9 cellular contexts compared by ENCODE assay signal in genomic region chrX:12978205-12979010, GRCh38. TPM values are rescaled to one million over a fixed set of nuclear protein-coding genes. Genes with fewer than 3 reads are reported as not detected.
DNase-seq lines count a peak whose midpoint lies in the region; ATAC-seq lines count a peak whose summit lies in the region.
"Had no signal": no experiment of that assay in that cellular context is flagged by ENCODE, and none has a peak within 500 bp of the region (broad histone marks: within the 10 kb centered on the region; RNA-seq: fewer than 3 reads in every experiment).

No MANE protein-coding gene starts in this region.

- peaks cover 18% of the 10 kb centered on the region for H3K27me3 Mint-ChIP-seq in IgD-negative memory B cell

- H3K27ac ChIP-seq in caudate nucleus (ENCODE audit: low read depth, low read length): peak overlapping the region; percentile 18
- H3K27ac ChIP-seq: VCaP had no signal

- H3K4me3 Mint-ChIP-seq in IgD-negative memory B cell: peak overlapping the region; percentile 97 to 98 (median 98)

- peaks cover 30 to 57% (median 46%) of the 10 kb centered on the region in 3 donors for H3K4me1 Mint-ChIP-seq in IgD-negative memory B cell

- ATAC-seq in GM21390 (IDR thresholded peaks at IDR 0.05; ENCODE audit: unreplicated experiment) (peak; percentile 48), left lobe of liver (peak; percentile 8)

- H3K9me3 Mint-ChIP-seq in IgD-negative memory B cell: peaks cover 0 to 6% (median 0%) of the 10 kb centered on the region in 3 donors

- DNase-seq in Daoy (ENCODE audit: low read depth) (peak; percentile 68), UCSD-AML1 (lab: John Stamatoyannopoulos, UW; ENCODE audit: unreplicated experiment) (peak; percentile 57), caudate nucleus (lab: John Stamatoyannopoulos, UW) (peak in 23 of 61 donors; percentile 1 to 50 (median 7)), left lobe of liver (ENCODE audit: low spot score) (no peak), HuH-7.5 (ENCODE audit: low spot score) (no peak)
- peak; percentile 56 for DNase-seq in stimulated activated naive CD4-positive, alpha-beta T cell treated with Interleukin-2 at 50 U/mL for 16 hours (lab: John Stamatoyannopoulos, UW)

- peak overlapping the region; percentile 96 to 98 (median 97) for H3K27ac Mint-ChIP-seq in IgD-negative memory B cell

- H3K36me3 Mint-ChIP-seq in IgD-negative memory B cell: peaks cover 15% of the 10 kb centered on the region

RNA-seq across cellular contexts. Expression of gene TMSB4X, which starts 3.5 kb away (rescaled TPM):
- total RNA-seq in Daoy (2014; rRNA removed; shearing (Covaris generic)): 2,195 and 2,514 TPM in 2 replicates
- polyA plus RNA-seq in IgD-negative memory B cell: 19,114 TPM
- 442 TPM for total RNA-seq in left lobe of liver

Comparison
In these comparisons a context has a peak if more than half of its experiments do, and no peak if none do; other contexts are left out.
1. DNase-seq: peak in Daoy (single experiment), UCSD-AML1 (single experiment) and stimulated activated naive CD4-positive, alpha-beta T cell treated with Interleukin-2 at 50 U/mL for 16 hours (single experiment); none in left lobe of liver (single experiment) and HuH-7.5 (single experiment).